In genomic region chr7:29193316-29194205, GRCh38 we compare ENCODE assay signal across 9 cellular contexts. TPM values are rescaled to one million over a fixed set of nuclear protein-coding genes. Genes with fewer than 3 reads are reported as not detected.
DNase-seq lines count a peak whose midpoint lies in the region; ATAC-seq and TF ChIP-seq lines count a peak whose summit lies in the region.
"Had no signal": no experiment of that assay in that cellular context is flagged by ENCODE, and none has a peak within 500 bp of the region (broad histone marks: within the 10 kb centered on the region; RNA-seq: fewer than 3 reads in every experiment).

No MANE protein-coding gene starts in this region.

- intact Hi-C loops in heart left ventricle (cut with DNase I) = loop anchor here in 8 of 10 donors (5.0 to 10.0 kb wide), 10 partner anchors 69 to 271 kb away; no protein-coding TSS in a partner anchor
- intact Hi-C loops in cardiac septum (cut with DNase I) = loop anchor here (5.0 to 10.0 kb wide), 3 partner anchors 154 to 411 kb away; no protein-coding TSS in a partner anchor
- intact Hi-C loops in vagina (cut with DNase I) = no loop called here

- H3K9me3 ChIP-seq in heart left ventricle (no peaks in the 10 kb centered on the region), mucosa of rectum (ENCODE audit: control insufficient read depth in 2 of 2, low read length in 2 of 2) (no peaks in the 10 kb centered on the region), vagina (no peaks in the 10 kb centered on the region)

- H3K27ac ChIP-seq in heart left ventricle (peak overlapping the region in 4 of 12 donors; percentile 16 to 69 (median 56)), mucosa of rectum (ENCODE audit: low read depth in 2 of 2, low read length in 2 of 2) (no peak overlapping the region), vagina (peak overlapping the region; percentile 71)
- H3K27ac ChIP-seq: parathyroid adenoma had no signal

- WGBS in heart left ventricle, 4 donors = 38 to 51% (median 40%) methylated on average over 17 to 26 of the region's 26 CpGs

- H3K4me1 ChIP-seq in heart left ventricle (peaks cover 0 to 49% (median 11%) of the 10 kb centered on the region in 12 donors), mucosa of rectum (ENCODE audit: control insufficient read depth in 2 of 2, insufficient read depth in 2 of 2, low read length in 2 of 2) (peaks cover 9 to 23% of the 10 kb centered on the region in 2 donors), vagina (peaks cover 10% of the 10 kb centered on the region)
- H3K4me1 ChIP-seq: parathyroid adenoma had no signal

- TF ChIP-seq POLR2A in heart left ventricle (IDR thresholded peaks at IDR 0.05) = no peak
- TF ChIP-seq POLR2A in vagina (IDR thresholded peaks at IDR 0.05) = no peak

- no peak for DNase-seq in heart left ventricle
- DNase-seq in cardiac septum (ENCODE audit: low spot score) = no peak
- DNase-seq in cerebellum (ENCODE audit: low spot score) = peak; percentile 51
- DNase-seq in vagina (ENCODE audit: extremely low spot score in 2 of 2) = no peak
- no peak for DNase-seq in activated CD4-positive, CD25-positive, alpha-beta regulatory T cell treated with anti-CD3 and anti-CD28 coated beads, Interleukin-2, amount 50 U/mL, for 72 hours

- H3K36me3 ChIP-seq in heart left ventricle (no peaks in the 10 kb centered on the region), mucosa of rectum (ENCODE audit: control insufficient read depth in 2 of 2, insufficient read depth in 2 of 2, low read length in 2 of 2) (no peaks in the 10 kb centered on the region), vagina (no peaks in the 10 kb centered on the region)

- peaks cover 0 to 11% (median 0%) of the 10 kb centered on the region in 9 donors for H3K27me3 ChIP-seq in heart left ventricle
- H3K27me3 ChIP-seq in mucosa of rectum (ENCODE audit: control insufficient read depth in 2 of 2, insufficient read depth in 2 of 2, low read length in 2 of 2) = no peaks in the 10 kb centered on the region
- H3K27me3 ChIP-seq in vagina = no peaks in the 10 kb centered on the region

- no peak for TF ChIP-seq CTCF in heart left ventricle (IDR thresholded peaks at IDR 0.05)
- no peak for TF ChIP-seq CTCF in vagina (IDR thresholded peaks at IDR 0.05)

- H3K4me3 ChIP-seq in heart left ventricle (peak overlapping the region; percentile 59 to 88 (median 70)), mucosa of rectum (ENCODE audit: low read length in 2 of 2) (peak overlapping the region; percentile 34 to 70), vagina (peak overlapping the region; percentile 62 to 68)

- H3K9ac ChIP-seq in mucosa of rectum (ENCODE audit: low read depth in 1 of 2, low read length in 2 of 2) = peak overlapping the region in 1 of 2 donors; percentile 47
- H3K9ac ChIP-seq: parathyroid adenoma had no signal

- peak in 3 of 4 donors; percentile 6 to 40 (median 23) for ATAC-seq in heart left ventricle
- no peak for ATAC-seq in HG03280 (IDR thresholded peaks at IDR 0.05; ENCODE audit: unreplicated experiment)
- ATAC-seq in GM18517 (IDR thresholded peaks at IDR 0.05; ENCODE audit: unreplicated experiment) = no peak

RNA-seq across cellular contexts. Expression of gene CHN2, which starts 1.0 kb away (rescaled TPM):
- total RNA-seq in heart left ventricle (10 to 100 TPM; 11.2 to 54.4 (median 33.6) TPM), cardiac septum (33.6 TPM), cerebellum (36.4 TPM), vagina (11.0 TPM)
- polyA plus RNA-seq in heart left ventricle = 10 to 100 TPM; 13.0 to 47.1 TPM

RNA-seq across cellular contexts. Expression of gene CPVL, which starts 47.2 kb away (rescaled TPM):
- total RNA-seq in heart left ventricle = 100 to 1,000 TPM in 7 of 9 donors, 10 to 100 TPM in 2; 68.8 to 247 (median 138) TPM
- 100 to 1,000 TPM; 118 to 134 TPM for polyA plus RNA-seq in heart left ventricle
- 86.9 TPM for total RNA-seq in cardiac septum
- total RNA-seq in cerebellum = 7.8 TPM
- total RNA-seq in vagina = 9.6 TPM

Comparison
In these comparisons a context has a peak if more than half of its experiments do, and no peak if none do; other contexts are left out.
1. ATAC-seq: peak in heart left ventricle (3 of 4); none in HG03280 (single experiment) and GM18517 (single experiment).
2. Peak in every context shown above with its lines, with median percentiles within 50 percentile points of each other: H3K4me3 ChIP-seq.